ENCODE assay signal across 23 cellular contexts in genomic region chr14:77659822-77660221, GRCh38. TPM values are rescaled to one million over a fixed set of nuclear protein-coding genes. Genes with fewer than 3 reads are reported as not detected.
DNase-seq lines count a peak whose midpoint lies in the region; ATAC-seq and TF ChIP-seq lines count a peak whose summit lies in the region.
"Had no signal": no experiment of that assay in that cellular context is flagged by ENCODE, and none has a peak within 500 bp of the region (broad histone marks: within the 10 kb centered on the region; RNA-seq: fewer than 3 reads in every experiment).

No MANE protein-coding gene starts in this region.

- no peak overlapping the region for H2BK15ac ChIP-seq in IMR-90 (ENCODE audit: low read depth, low read length)

- dilution Hi-C loops in IMR-90 (cut with HindIII; ENCODE audit: low sequenced_read_pairs, unreplicated experiment), result no loop called here

- no peak for TF ChIP-seq POLR2A in IMR-90 (IDR thresholded peaks at IDR 0.05; ENCODE audit: low read depth, low read length)

- no peak for TF ChIP-seq RAD21 in IMR-90 (IDR thresholded peaks at IDR 0.05; ENCODE audit: low read length)

- H3K79me1 ChIP-seq in IMR-90 (ENCODE audit: low read depth in 1 of 2, low read length in 2 of 2), result no peaks in the 10 kb centered on the region

- ATAC-seq in IMR-90 (ENCODE audit: low read depth), result peak; percentile 28
- no peak for ATAC-seq in GM21786 (IDR thresholded peaks at IDR 0.05; ENCODE audit: unreplicated experiment)
- no peak for ATAC-seq in GM18520 (IDR thresholded peaks at IDR 0.05; ENCODE audit: unreplicated experiment)
- ATAC-seq: activated T-helper 17 cell treated with anti-CD3 and anti-CD28 coated beads, Interleukin-2, amount 50 U/mL, for 72 hours; body of pancreas; foreskin keratinocyte; stimulated activated naive B cell treated with anti-CD40 and anti-IgM and Interleukin-4, amounts not matched to agents 10 μg/mL and 1 μg/mL and 100 μg/mL, for 72 hours had no signal

- no peak overlapping the region for H2BK5ac ChIP-seq in IMR-90 (ENCODE audit: low read depth, low read length, poor library complexity, severe bottlenecking)

- H3K9me1 ChIP-seq in IMR-90 (ENCODE audit: insufficient read depth, low read length), result peaks cover 2% of the 10 kb centered on the region; the same call in 1 of the 2 replicates

- WGBS in IMR-90 (ENCODE audit: extremely low coverage in 2 of 2, insufficient read length in 1 of 2), 2 experiments, result no CpG with 5 or more reads among the region's 2 CpGs

- DNase-seq in IMR-90, result peak; percentile 32
- DNase-seq in SIG-M5 (lab: John Stamatoyannopoulos, UW), result peak; percentile 81
- peak; percentile 79 for DNase-seq in fibroblast of villous mesenchyme (ENCODE audit: low read depth)
- peak; percentile 47 for DNase-seq in retina
- DNase-seq in AG08395 (ENCODE audit: low spot score), result no peak
- DNase-seq in foreskin fibroblast, result no peak
- DNase-seq: activated CD4-positive, CD25-positive, alpha-beta regulatory T cell; activated naive CD8-positive, alpha-beta T cell treated with anti-CD3 and anti-CD28 coated beads for 36 hours; body of pancreas; cortex of kidney; EL; foreskin keratinocyte; GM23248; hypothalamus; KG1; NCI-H1092 treated with DMSO at 0.1 percent for 48 hours; NCI-H524 treated with DMSO at 0.1 percent for 48 hours; SHP77 treated with DMSO at 0.1 percent for 48 hours; stimulated activated naive B cell treated with anti-CD40 and anti-IgM and Interleukin-4, amounts not matched to agents 10 μg/mL and 1 μg/mL and 100 μg/mL, for 72 hours; thyroid gland had no signal

- H3K4me1 ChIP-seq in IMR-90 (ENCODE audit: control insufficient read depth, insufficient read depth, low read length), result peaks cover 8% of the 10 kb centered on the region

- H3K18ac ChIP-seq in IMR-90 (ENCODE audit: low read depth, low read length), result no peak overlapping the region

- no peak overlapping the region for H4K91ac ChIP-seq in IMR-90 (ENCODE audit: insufficient read depth, low read depth, low read length)

- no peaks in the 10 kb centered on the region for H3K27me3 ChIP-seq in IMR-90 (ENCODE audit: control insufficient read depth, insufficient read depth, low read length)
- H3K27me3 ChIP-seq: body of pancreas, foreskin keratinocyte, thyroid gland had no signal

- no peak overlapping the region for H2BK120ac ChIP-seq in IMR-90 (ENCODE audit: low read depth, low read length)

- intact Hi-C loops in IMR-90 (cut with micrococcal nuclease), result loop anchor here (5.0 to 10.0 kb wide), 2 partner anchors 907 to 935 kb away; no protein-coding TSS in a partner anchor

- H2AFZ ChIP-seq in IMR-90 (replicated peaks; ENCODE audit: low read length, poor library complexity), result no peak overlapping the region
- H2AFZ ChIP-seq: GM23248 had no signal

- no peak overlapping the region for H4K8ac ChIP-seq in IMR-90 (ENCODE audit: low read depth in 2 of 2, low read length in 2 of 2)

- H3K9ac ChIP-seq in IMR-90 (ENCODE audit: low read depth, low read length), result no peak overlapping the region
- H3K9ac ChIP-seq: GM23248 had no signal

- H3K27ac ChIP-seq in IMR-90 (ENCODE audit: insufficient read depth, low read length), result no peak overlapping the region
- H3K27ac ChIP-seq: foreskin keratinocyte, GM23248 had no signal

- no peak overlapping the region for H2AK9ac ChIP-seq in IMR-90 (replicated peaks; ENCODE audit: low read depth, low read length, poor library complexity)

- CTCF ChIA-PET in IMR-90 (lab: Yijun Ruan, JAX), result no interaction called here

- POLR2A ChIA-PET in IMR-90 (lab: Charles Lee; ENCODE audit: unreplicated experiment), result no interaction called here

- 0 out of 2 replicates have a peak overlapping the region, but pooled peaks have one; percentile 50 for H3K4me2 ChIP-seq in IMR-90 (ENCODE audit: low read depth, low read length)

- TF ChIP-seq CTCF in IMR-90 (conservative IDR thresholded peaks at IDR 0.05; ENCODE audit: low read depth, low read length) (no peak), fibroblast of villous mesenchyme (IDR thresholded peaks at IDR 0.05; ENCODE audit: insufficient read depth, low read depth, low read length) (no peak), foreskin fibroblast (IDR thresholded peaks at IDR 0.05; ENCODE audit: low read depth, low read length) (no peak)

- H3K9me3 ChIP-seq in IMR-90 (ENCODE audit: control insufficient read depth, insufficient read depth, low read length), result no peaks in the 10 kb centered on the region
- H3K9me3 ChIP-seq: body of pancreas, thyroid gland had no signal

- no peak overlapping the region for H3K4me3 ChIP-seq in IMR-90 (ENCODE audit: insufficient read depth, low read depth, low read length)
- H3K4me3 ChIP-seq in fibroblast of villous mesenchyme (ENCODE audit: low read depth, low read length), result no peak overlapping the region
- H3K4me3 ChIP-seq in foreskin fibroblast (ENCODE audit: low read depth in 1 of 2, low read length in 2 of 2), result no peak overlapping the region
- H3K4me3 ChIP-seq: body of pancreas, GM23248, thyroid gland had no signal

- H3K36me3 ChIP-seq in IMR-90 (ENCODE audit: control insufficient read depth, insufficient read depth, low read length), result no peaks in the 10 kb centered on the region
- H3K36me3 ChIP-seq: thyroid gland had no signal

- H4K20me1 ChIP-seq in IMR-90 (ENCODE audit: insufficient read depth, low read length), result no peaks in the 10 kb centered on the region

- no peak overlapping the region for H2BK20ac ChIP-seq in IMR-90 (ENCODE audit: low read depth, low read length)

- H3K23ac ChIP-seq in IMR-90 (ENCODE audit: low read depth, low read length), result no peak overlapping the region

- no TSS peak for BruUV-seq in IMR-90 (replicated peaks; lab: Mats Ljungman, UMichigan)

- H2AK5ac ChIP-seq in IMR-90 (ENCODE audit: low read depth, low read length), result no peak overlapping the region

- no peak overlapping the region for H3K4ac ChIP-seq in IMR-90 (ENCODE audit: low read depth, low read length)

- no peak overlapping the region for H3K56ac ChIP-seq in IMR-90 (ENCODE audit: extremely low read depth, insufficient read depth, low read length)

- in situ Hi-C loops in IMR-90 (cut with MboI; ENCODE audit: low sequenced_read_pairs), result no loop called here

- no peak overlapping the region; the same call in 1 of the 2 replicates for H4K5ac ChIP-seq in IMR-90 (ENCODE audit: low read depth, low read length)

- no peak overlapping the region for H3K14ac ChIP-seq in IMR-90 (replicated peaks; ENCODE audit: low read depth, low read length)

TF ChIP-seq in IMR-90, 13 proteins besides CTCF, POLR2A, EP300 and RAD21:
- no peak for TF ChIP-seq FOS (IDR thresholded peaks at IDR 0.05; ENCODE audit: low read depth, low read length)
- TF ChIP-seq RFX5 (IDR thresholded peaks at IDR 0.05; ENCODE audit: low read depth, low read length), result no peak
- TF ChIP-seq CEBPB (IDR thresholded peaks at IDR 0.05; ENCODE audit: low read depth, low read length), result peak; percentile 42; the same call in 1 of the 2 replicates
- TF ChIP-seq NFE2L2 (IDR thresholded peaks at IDR 0.05; ENCODE audit: low read depth, low read length), result no peak

RNA-seq across cellular contexts. Expression of gene SPTLC2, which starts 43.4 kb away (rescaled TPM):
- total RNA-seq in IMR-90 (2012; rRNA removed) (68.3 and 100.0 TPM in 2 replicates), fibroblast of villous mesenchyme (38.3 and 48.4 TPM in 2 replicates)
- polyA plus RNA-seq in IMR-90 (2012; rRNA removed), result 16.8 and 22.6 TPM in 2 replicates
- 5.0 and 6.5 TPM in 2 replicates for polyA plus RNA-seq in IMR-90 (2012; cell fraction: cytosol; rRNA removed)
- polyA plus RNA-seq in IMR-90 (2012; cell fraction: nucleus; rRNA removed; ENCODE audit: low replicate concordance), result 2.6 and 14.1 TPM in 2 replicates

RNA-seq across cellular contexts. Expression of gene ALKBH1, which starts 48.0 kb away (rescaled TPM):
- total RNA-seq in IMR-90 (2012; rRNA removed) (9.2 and 10.8 TPM in 2 replicates), fibroblast of villous mesenchyme (8.7 and 11.7 TPM in 2 replicates)
- polyA plus RNA-seq in IMR-90 (2012; rRNA removed), result 9.6 and 10.0 TPM in 2 replicates
- polyA plus RNA-seq in IMR-90 (2012; cell fraction: cytosol; rRNA removed), result 3.6 and 4.1 TPM in 2 replicates
- 4.0 and 8.9 TPM in 2 replicates for polyA plus RNA-seq in IMR-90 (2012; cell fraction: nucleus; rRNA removed; ENCODE audit: low replicate concordance)

RNA-seq across cellular contexts. Expression of gene SLIRP, which starts 48.1 kb away (rescaled TPM):
- total RNA-seq in IMR-90 (2012; rRNA removed) (226 and 309 TPM in 2 replicates), fibroblast of villous mesenchyme (108 and 134 TPM in 2 replicates)
- 220 and 244 TPM in 2 replicates for polyA plus RNA-seq in IMR-90 (2012; rRNA removed)
- polyA plus RNA-seq in IMR-90 (2012; cell fraction: cytosol; rRNA removed), result 101 and 793 TPM in 2 replicates
- 15.2 and 49.3 TPM in 2 replicates for polyA plus RNA-seq in IMR-90 (2012; cell fraction: nucleus; rRNA removed; ENCODE audit: low replicate concordance)

Comparison
In these comparisons a context has a peak if more than half of its experiments do, and no peak if none do; other contexts are left out.
1. DNase-seq: peak in IMR-90 (single experiment), SIG-M5 (single experiment), fibroblast of villous mesenchyme (single experiment) and retina (single experiment); none in AG08395 (single experiment) and foreskin fibroblast (0 of 2).